Comparison of ENCODE assay signal across 34 cellular contexts in genomic region chr3:24454393-24454792, GRCh38. TPM values are rescaled to one million over a fixed set of nuclear protein-coding genes. Genes with fewer than 3 reads are reported as not detected.
"Had no signal": no experiment of that assay in that cellular context is flagged by ENCODE, and none has a peak within 500 bp of the region (broad histone marks: within the 10 kb centered on the region; RNA-seq: fewer than 3 reads in every experiment).

No MANE protein-coding gene starts in this region.

- DNase-seq: activated B cell treated with CpG ODN at 0.5 μM for 24 hours; activated CD4-positive, alpha-beta memory T cell treated with anti-CD3 and anti-CD28 coated beads for 36 hours; activated CD4-positive, alpha-beta T cell treated with anti-CD3 and anti-CD28 coated beads for 4 hours; activated CD4-positive, alpha-beta T cell treated with anti-CD3 and anti-CD28 coated beads, Interleukin-2, amount 50 U/mL, for 1 hour; activated CD4-positive, CD25-positive, alpha-beta regulatory T cell treated with anti-CD3 and anti-CD28 coated beads, Interleukin-2, amount 50 U/mL, for 72 hours; activated CD8-positive, alpha-beta memory T cell treated with anti-CD3 and anti-CD28 coated beads, Interleukin-2, amount 50 U/mL, for 4 hours; activated effector memory CD4-positive, alpha-beta T cell treated with anti-CD3 and anti-CD28 coated beads, Interleukin-2, amount 50 U/mL, for 16 hours; activated naive CD4-positive, alpha-beta T cell; activated naive CD4-positive, alpha-beta T cell treated with anti-CD3 and anti-CD28 coated beads, Interleukin-2, amount 50 U/mL, for 16 hours; activated naive CD8-positive, alpha-beta T cell treated with anti-CD3 and anti-CD28 coated beads for 36 hours; activated T-cell treated with anti-CD3 and anti-CD28 coated beads for 4 hours; activated T-cell treated with anti-CD3 and anti-CD28 coated beads, Interleukin-2, amount 50 U/mL, for 4 hours; amniotic stem cell; aorta; brain microvascular endothelial cell; NCI-H1048; NCI-H1105 treated with DMSO at 0.1 percent for 48 hours; NCI-H1436; NCI-H1694; NCI-H1930; NCI-H2081 treated with DMSO at 0.1 percent for 48 hours; NCI-H226; NCI-H446 treated with DMSO at 0.1 percent for 48 hours; NCI-H524; NCI-H69; SIG-M5; T-helper 1 cell; T-helper 2 cell; T-helper 9 cell had no signal

- H3K4me2 ChIP-seq: KMS-11 had no signal

- H3K27ac ChIP-seq: brain microvascular endothelial cell, KMS-11, RWPE1, VCaP had no signal

- H3K27me3 ChIP-seq: brain microvascular endothelial cell had no signal

- ATAC-seq: activated T-cell treated with anti-CD3 and anti-CD28 coated beads, Interleukin-2, amount 50 U/mL, for 4 hours; Right ventricle myocardium inferior; SK-N-SH treated with all-trans-retinoic acid at 6 μM for 48 hours had no signal

- H3K9ac ChIP-seq: KMS-11 had no signal

- H3K36me3 ChIP-seq: brain microvascular endothelial cell had no signal

RNA-seq across cellular contexts. Expression of gene THRB, which starts 40.3 kb away (rescaled TPM):
- total RNA-seq: activated CD4-positive, alpha-beta memory T cell treated with anti-CD3 and anti-CD28 coated beads for 36 hours; activated naive CD8-positive, alpha-beta T cell treated with anti-CD3 and anti-CD28 coated beads for 36 hours; activated T-cell treated with anti-CD3 and anti-CD28 coated beads, Interleukin-2, amount 50 U/mL, for 4 hours had no signal
